ENCODE assay signal across 26 cellular contexts in genomic region chr7:158556721-158557440, GRCh38. TPM values are rescaled to one million over a fixed set of nuclear protein-coding genes. Genes with fewer than 3 reads are reported as not detected.
"Had no signal": no experiment of that assay in that cellular context is flagged by ENCODE, and none has a peak within 500 bp of the region (broad histone marks: within the 10 kb centered on the region; RNA-seq: fewer than 3 reads in every experiment).

No MANE protein-coding gene starts in this region.

- H3K4me3 ChIP-seq: coronary artery, gastrocnemius medialis, heart left ventricle, hepatocyte, mucosa of descending colon, psoas muscle, sigmoid colon, thoracic aorta, tibial nerve, vagina had no signal

- H3K27me3 ChIP-seq: gastrocnemius medialis, hepatocyte, sigmoid colon, tibial nerve, vagina had no signal

- H3K27ac Mint-ChIP-seq: mesothelial cell of epicardium; naive B cell; natural killer cell treated with Interleukin-12 subunit alpha and Interleukin-12 subunit beta and Interleukin-15 and Interleukin-18, amount 100 ng/mL, for 72 hours; stimulated activated effector memory CD8-positive, alpha-beta T cell treated with anti-CD3 and anti-CD28 coated beads, Interleukin-12 subunit alpha, Interleukin-12 subunit beta, amount 100 ng/mL, for 72 hours had no signal

- H3K36me3 Mint-ChIP-seq: mesothelial cell of epicardium; natural killer cell treated with Interleukin-12 subunit alpha and Interleukin-12 subunit beta and Interleukin-15 and Interleukin-18, amount 100 ng/mL, for 72 hours; stimulated activated effector memory CD8-positive, alpha-beta T cell treated with anti-CD3 and anti-CD28 coated beads, Interleukin-12 subunit alpha, Interleukin-12 subunit beta, amount 100 ng/mL, for 72 hours had no signal

- ATAC-seq: gastrocnemius medialis; left lobe of liver; mucosa of descending colon; natural killer cell treated with Interleukin-12 subunit alpha and Interleukin-12 subunit beta and Interleukin-15 and Interleukin-18, amount 100 ng/mL, for 72 hours; psoas muscle; stimulated activated effector memory CD8-positive, alpha-beta T cell treated with anti-CD3 and anti-CD28 coated beads, Interleukin-12 subunit alpha, Interleukin-12 subunit beta, amount 100 ng/mL, for 72 hours had no signal

- H3K4me3 Mint-ChIP-seq: mesothelial cell of epicardium; naive B cell; natural killer cell treated with Interleukin-12 subunit alpha and Interleukin-12 subunit beta and Interleukin-15 and Interleukin-18, amount 100 ng/mL, for 72 hours; neural crest cell; stimulated activated effector memory CD8-positive, alpha-beta T cell treated with anti-CD3 and anti-CD28 coated beads, Interleukin-12 subunit alpha, Interleukin-12 subunit beta, amount 100 ng/mL, for 72 hours had no signal

- H3K36me3 ChIP-seq: gastrocnemius medialis, heart left ventricle, sigmoid colon, thoracic aorta, tibial nerve, vagina had no signal

- H3K4me1 Mint-ChIP-seq: mesothelial cell of epicardium; neural crest cell; stimulated activated effector memory CD8-positive, alpha-beta T cell treated with anti-CD3 and anti-CD28 coated beads, Interleukin-12 subunit alpha, Interleukin-12 subunit beta, amount 100 ng/mL, for 72 hours had no signal

- H3K4me1 ChIP-seq: gastrocnemius medialis, heart left ventricle, psoas muscle, sigmoid colon, tibial nerve, vagina had no signal

- H3K9me3 ChIP-seq: gastrocnemius medialis, heart left ventricle, mucosa of descending colon, psoas muscle, sigmoid colon, thoracic aorta, tibial nerve, vagina had no signal

- H3K27ac ChIP-seq: coronary artery, gastrocnemius medialis, heart left ventricle, hepatocyte, psoas muscle, sigmoid colon, thoracic aorta, tibial nerve, vagina had no signal

- DNase-seq: dermis blood vessel endothelial cell; effector memory CD4-positive, alpha-beta T cell; erythroblast; gastrocnemius medialis; heart left ventricle; kidney; mesenchymal stem cell; mucosa of descending colon; naive B cell; psoas muscle; right cardiac atrium; sigmoid colon; stimulated activated CD4-positive, alpha-beta T cell treated with anti-CD3 and anti-CD28 coated beads, Interleukin-2, amount 100 ng/mL, for 24 hours; stimulated activated CD4-positive, alpha-beta T cell treated with anti-CD3 and anti-CD28 coated beads, Interleukin-4, amount 100 ng/mL, for 24 hours; stimulated activated naive CD4-positive, alpha-beta T cell treated with Interleukin-2 at 50 U/mL for 16 hours had no signal

- H3K9me3 Mint-ChIP-seq: natural killer cell treated with Interleukin-12 subunit alpha and Interleukin-12 subunit beta and Interleukin-15 and Interleukin-18, amount 100 ng/mL, for 72 hours; neural crest cell had no signal

RNA-seq across cellular contexts. Expression of gene PTPRN2, which starts 30.7 kb away (rescaled TPM):
- total RNA-seq: fibroblast of villous mesenchyme had no signal
